ENCODE assay signal across 1 cellular context in the genomic region with DNA sequence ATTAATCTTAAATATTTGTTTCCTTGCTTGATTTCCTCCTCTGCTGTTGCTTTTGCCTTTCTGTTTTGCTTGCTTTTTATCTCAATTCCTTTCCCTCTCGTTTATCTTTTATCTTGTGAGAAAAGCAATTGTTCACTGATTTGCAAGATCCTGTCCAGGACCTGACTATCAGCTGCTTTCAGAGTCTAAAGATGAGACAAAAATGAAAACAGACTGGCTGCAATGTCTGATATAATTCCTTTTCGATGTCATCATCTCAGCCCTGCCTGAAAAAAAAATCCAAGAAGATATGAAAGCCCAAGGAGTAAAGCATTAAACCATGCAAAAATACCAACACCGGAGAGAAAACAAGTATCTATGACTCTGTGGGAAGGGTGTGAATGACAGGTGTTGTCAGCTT.
TF ChIP-seq lines count a peak whose summit lies in the region.

No MANE protein-coding gene starts in this region.

TF ChIP-seq in K562, 482 proteins besides CTCF, POLR2A, EP300 and RAD21 (continued from another document):
- TF ChIP-seq ZMIZ1 (IDR thresholded peaks at IDR 0.05; ENCODE audit: low read depth in 2 of 2, low read length in 2 of 2) = no peak
- TF ChIP-seq CHAMP1 (IDR thresholded peaks at IDR 0.05) = no peak
- TF ChIP-seq POU5F1 (IDR thresholded peaks at IDR 0.05; ENCODE audit: borderline replicate concordance, low read depth, low read length, partially characterized antibody) = no peak
- TF ChIP-seq POLR2AphosphoS2 (IDR thresholded peaks at IDR 0.05; ENCODE audit: low read length) = no peak
- peak; percentile 50; the same call in 1 of the 2 replicates for TF ChIP-seq TEAD4 (IDR thresholded peaks at IDR 0.05; ENCODE audit: low read length)
- TF ChIP-seq TEAD4 (CRISPR knock-in tag; IDR thresholded peaks at IDR 0.05; ENCODE audit: borderline replicate concordance) = no peak
- peak; percentile 37 for TF ChIP-seq CBFA2T3 (IDR thresholded peaks at IDR 0.05)
- TF ChIP-seq HMBOX1 (IDR thresholded peaks at IDR 0.05) = no peak
- TF ChIP-seq GTF2F1 (IDR thresholded peaks at IDR 0.05; ENCODE audit: low read depth, low read length) = no peak
- no peak for TF ChIP-seq YY1 (IDR thresholded peaks at IDR 0.05; ENCODE audit: borderline replicate concordance in 1 of 3, control insufficient read depth in 1 of 3, extremely low read depth in 1 of 3, insufficient read depth in 3 of 3, insufficient read length in 1 of 3, insufficient replicate concordance in 2 of 3, low read depth in 1 of 3, low read length in 2 of 3)
- TF ChIP-seq ZFP30 (CRISPR knock-in tag; IDR thresholded peaks at IDR 0.05; ENCODE audit: borderline replicate concordance) = no peak
- TF ChIP-seq TAL1 (IDR thresholded peaks at IDR 0.05) = peak; percentile 29; the same call in 1 of the 2 replicates
- no peak for TF ChIP-seq SMAD4 (CRISPR knock-in tag; conservative IDR thresholded peaks at IDR 0.05)
- no peak for TF ChIP-seq ZNF785 (CRISPR knock-in tag; IDR thresholded peaks at IDR 0.05)
